In genomic region chr13:51637852-51638496, GRCh38 we compare ENCODE assay signal across 1 cellular context.
TF ChIP-seq lines count a peak whose summit lies in the region.

No MANE protein-coding gene starts in this region.

TF ChIP-seq in SK-N-SH, 30 proteins besides CTCF, POLR2A, EP300 and RAD21 (continued from another document):
- TF ChIP-seq IRF3 (IDR thresholded peaks at IDR 0.05; ENCODE audit: low read depth, low read length) (no peak), ELF1 (IDR thresholded peaks at IDR 0.05) (no peak), GATA2 (CRISPR knock-in tag; IDR thresholded peaks at IDR 0.05) (no peak), FOXJ3 (CRISPR knock-in tag; IDR thresholded peaks at IDR 0.05) (no peak), FOSL2 (IDR thresholded peaks at IDR 0.05; ENCODE audit: borderline replicate concordance, low read depth) (no peak), SMC3 (IDR thresholded peaks at IDR 0.05; ENCODE audit: low read depth, low read length) (no peak), RCOR1 (IDR thresholded peaks at IDR 0.05; ENCODE audit: low read length) (no peak), NRF1 (IDR thresholded peaks at IDR 0.05; ENCODE audit: low read depth, low read length) (no peak), TEAD4 (IDR thresholded peaks at IDR 0.05; ENCODE audit: borderline replicate concordance, insufficient read depth) (no peak), SIN3A (IDR thresholded peaks at IDR 0.05; ENCODE audit: borderline replicate concordance, low read depth, low read length) (no peak), USF1 (IDR thresholded peaks at IDR 0.05; ENCODE audit: borderline replicate concordance, low read depth) (no peak), ZBTB33 (IDR thresholded peaks at IDR 0.05; ENCODE audit: borderline replicate concordance, low read depth) (no peak), MAX (IDR thresholded peaks at IDR 0.05; ENCODE audit: low read depth) (no peak), GABPA (IDR thresholded peaks at IDR 0.05; ENCODE audit: low read depth) (no peak), MEF2A (IDR thresholded peaks at IDR 0.05; ENCODE audit: borderline replicate concordance, low read depth) (no peak)
